Comparison of ENCODE assay signal across 15 cellular contexts in the genomic region with DNA sequence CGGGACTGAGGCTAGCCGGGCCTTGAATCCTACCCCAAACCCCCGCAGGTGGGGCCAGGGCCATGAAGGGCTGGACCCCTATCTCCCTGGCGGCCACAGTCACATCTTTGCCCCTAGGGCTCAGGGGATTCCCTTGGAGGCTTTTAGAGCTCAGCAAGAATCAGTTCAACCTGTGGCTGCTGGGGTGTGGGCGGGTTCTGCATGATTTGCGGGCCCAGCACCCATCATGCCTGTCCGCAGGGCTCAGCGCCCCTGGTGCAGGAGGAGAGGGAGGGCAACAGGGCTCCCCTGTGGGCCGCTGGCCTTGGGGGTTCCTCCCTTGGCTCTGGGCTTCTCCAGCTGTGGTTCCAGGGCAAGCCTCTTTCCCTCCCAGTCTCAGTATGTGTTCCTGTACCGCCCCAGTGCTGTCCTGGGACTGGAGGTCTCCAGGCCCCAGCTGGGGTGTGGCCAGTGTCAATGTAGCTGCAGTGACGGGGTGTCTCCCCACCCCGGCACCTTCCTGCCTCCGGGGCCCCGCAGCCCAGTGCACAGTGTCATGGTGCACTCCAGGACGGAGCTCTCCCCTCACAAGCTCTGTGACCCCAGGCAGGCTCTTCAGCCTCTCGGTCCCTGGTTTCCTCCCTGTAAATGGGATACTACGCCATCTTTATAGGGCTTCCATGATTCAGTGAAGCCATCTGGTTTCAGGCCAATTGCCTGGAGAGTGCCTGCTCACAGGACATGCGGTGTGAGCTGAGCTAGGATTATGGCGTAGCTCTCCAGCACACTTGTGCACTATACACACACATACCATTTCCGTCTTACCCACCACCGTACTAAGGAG. TPM values are rescaled to one million over a fixed set of nuclear protein-coding genes. Genes with fewer than 3 reads are reported as not detected.
A peak's percentile ranks its signal among the peaks of the same experiment; 100 is the strongest.
DNase-seq lines count a peak whose midpoint lies in the region; ATAC-seq, FAIRE-seq and TF ChIP-seq lines count a peak whose summit lies in the region.
"Had no signal": no experiment of that assay in that cellular context is flagged by ENCODE, and none has a peak within 500 bp of the region (broad histone marks: within the 10 kb centered on the region; RNA-seq: fewer than 3 reads in every experiment).

No MANE protein-coding gene starts in this region.

- H3K27ac Mint-ChIP-seq in endothelial cell (ENCODE audit: unreplicated experiment) (no peak overlapping the region), Caco-2 (ENCODE audit: unreplicated experiment) (no peak overlapping the region)
- H3K27ac Mint-ChIP-seq: activated CD4-positive, alpha-beta T cell treated with anti-CD3 and anti-CD28 coated beads, Interleukin-2, amount 10 ng/mL, durations not matched to agents 24 days and 14 days; activated naive CD4-positive, alpha-beta T cell treated with anti-CD3 and anti-CD28 coated beads, Interleukin-2, amount 50 U/mL, for 72 hours; HFFc6; natural killer cell treated with Interleukin-12 subunit alpha and Interleukin-12 subunit beta and Interleukin-15 and Interleukin-18, amount 100 ng/mL, for 72 hours had no signal

- no peak overlapping the region for H2BK120ac ChIP-seq in mesenchymal stem cell (ENCODE audit: low read depth, low read length)

- ATAC-seq in HepG2 (peak; percentile 8), right lobe of liver (no peak)
- ATAC-seq: activated naive CD4-positive, alpha-beta T cell treated with anti-CD3 and anti-CD28 coated beads, Interleukin-2, amount 50 U/mL, for 72 hours had no signal

- H2BK12ac ChIP-seq in mesenchymal stem cell (ENCODE audit: low read length in 2 of 2), result no peak overlapping the region

- no peaks in the 10 kb centered on the region for H3K79me2 ChIP-seq in HepG2 (ENCODE audit: insufficient read depth, low read length)

- H3K14ac ChIP-seq in mesenchymal stem cell (ENCODE audit: low read length in 2 of 2), result no peak overlapping the region

- H3K4me1 ChIP-seq in HepG2 (ENCODE audit: insufficient read depth, low read length) (peaks cover 73% of the 10 kb centered on the region), right lobe of liver (peaks cover 0 to 8% (median 0%) of the 10 kb centered on the region in 4 donors), mesenchymal stem cell (ENCODE audit: control insufficient read depth, insufficient read depth, low read depth, low read length) (peaks cover 46% of the 10 kb centered on the region), Caco-2 (no peaks in the 10 kb centered on the region), colonic mucosa (peaks cover 22% of the 10 kb centered on the region)

- BruUV-seq in HepG2 (replicated peaks; lab: Mats Ljungman, UMichigan), result no TSS peak
- no TSS peak for BruUV-seq in Caco-2 (replicated peaks; lab: Mats Ljungman, UMichigan)

- H3K27me3 ChIP-seq in HepG2 (ENCODE audit: control insufficient read depth in 1 of 2, insufficient read depth in 2 of 2, low read length in 2 of 2), result peaks cover 5 to 43% of the 10 kb centered on the region in 2 experiments; a peak in 4 of 5 replicates
- H3K27me3 ChIP-seq in right lobe of liver, result no peaks in the 10 kb centered on the region
- peaks cover 0 to 5% of the 10 kb centered on the region in 2 experiments for H3K27me3 ChIP-seq in mesenchymal stem cell (ENCODE audit: control insufficient read depth in 1 of 2, insufficient read depth in 1 of 2, low read length in 2 of 2)
- no peaks in the 10 kb centered on the region for H3K27me3 ChIP-seq in Caco-2 (replicated peaks; ENCODE audit: control insufficient read depth, insufficient read depth, low read length)
- H3K27me3 ChIP-seq in colonic mucosa, result no peaks in the 10 kb centered on the region
- H3K27me3 ChIP-seq: dorsolateral prefrontal cortex had no signal

- no peak for TF ChIP-seq EP300 in HepG2 (IDR thresholded peaks at IDR 0.05; ENCODE audit: low read depth in 2 of 2, low read length in 2 of 2)
- TF ChIP-seq EP300 in HepG2 (CRISPR knock-in tag; IDR thresholded peaks at IDR 0.05; ENCODE audit: borderline replicate concordance), result no peak

- H3K9ac ChIP-seq in HepG2 (ENCODE audit: insufficient read depth, low read depth, low read length) (peak overlapping the region; percentile 32; the same call in 1 of the 2 replicates), mesenchymal stem cell (ENCODE audit: low read length) (peak overlapping the region; percentile 77), colonic mucosa (ENCODE audit: low read depth in 2 of 2, low read length in 2 of 2) (no peak overlapping the region)

- H3K79me1 ChIP-seq in mesenchymal stem cell (replicated peaks; ENCODE audit: low read length, poor library complexity, severe bottlenecking), result no peaks in the 10 kb centered on the region

- H3K4me1 Mint-ChIP-seq in endothelial cell (ENCODE audit: unreplicated experiment) (no peaks in the 10 kb centered on the region), Caco-2 (ENCODE audit: low read depth, unreplicated experiment) (no peaks in the 10 kb centered on the region)
- H3K4me1 Mint-ChIP-seq: activated CD4-positive, alpha-beta T cell treated with anti-CD3 and anti-CD28 coated beads, Interleukin-2, amount 10 ng/mL, durations not matched to agents 24 days and 14 days had no signal

- H3K4me2 ChIP-seq in HepG2 (ENCODE audit: low read depth, low read length), result peak overlapping the region; percentile 76
- peak overlapping the region; percentile 23 for H3K4me2 ChIP-seq in mesenchymal stem cell (ENCODE audit: low read length, poor library complexity, severe bottlenecking)

- H3K9me3 Mint-ChIP-seq in endothelial cell (ENCODE audit: unreplicated experiment) (no peaks in the 10 kb centered on the region), Caco-2 (ENCODE audit: unreplicated experiment) (no peaks in the 10 kb centered on the region)
- H3K9me3 Mint-ChIP-seq: activated CD4-positive, alpha-beta T cell treated with anti-CD3 and anti-CD28 coated beads, Interleukin-2, amount 10 ng/mL, durations not matched to agents 24 days and 14 days; activated naive CD4-positive, alpha-beta T cell treated with anti-CD3 and anti-CD28 coated beads, Interleukin-2, amount 50 U/mL, for 72 hours; HFFc6; natural killer cell treated with Interleukin-12 subunit alpha and Interleukin-12 subunit beta and Interleukin-15 and Interleukin-18, amount 100 ng/mL, for 72 hours had no signal

- H3K36me3 Mint-ChIP-seq in endothelial cell (ENCODE audit: low read depth, unreplicated experiment) (no peaks in the 10 kb centered on the region), Caco-2 (ENCODE audit: insufficient read depth, unreplicated experiment) (no peaks in the 10 kb centered on the region)
- H3K36me3 Mint-ChIP-seq: activated naive CD4-positive, alpha-beta T cell treated with anti-CD3 and anti-CD28 coated beads, Interleukin-2, amount 50 U/mL, for 72 hours; natural killer cell treated with Interleukin-12 subunit alpha and Interleukin-12 subunit beta and Interleukin-15 and Interleukin-18, amount 100 ng/mL, for 72 hours had no signal

- H3K4me3 ChIP-seq in HepG2 (replicated peaks in 1 of 3; ENCODE audit: insufficient read depth in 1 of 3, low read depth in 2 of 3, low read length in 3 of 3) (peak overlapping the region; percentile 5 to 76 (median 62)), right lobe of liver (no peak overlapping the region), mesenchymal stem cell (ENCODE audit: insufficient read depth in 1 of 2, low read depth in 1 of 2, low read length in 2 of 2) (peak overlapping the region in 1 of 2 experiments; percentile 27), Caco-2 (ENCODE audit: low read depth, low read length) (no peak overlapping the region), colonic mucosa (no peak overlapping the region)

- H3K18ac ChIP-seq in mesenchymal stem cell (ENCODE audit: low read depth in 1 of 2, low read length in 2 of 2), result no peak overlapping the region

- no peak for TF ChIP-seq POLR2A in HepG2 (IDR thresholded peaks at IDR 0.05; ENCODE audit: insufficient read depth in 1 of 2, low read depth in 2 of 2, low read length in 2 of 2)
- no peak for TF ChIP-seq POLR2A in right lobe of liver (IDR thresholded peaks at IDR 0.05)

- H3K27ac ChIP-seq in HepG2 (ENCODE audit: extremely low read length, insufficient read depth, low read length), result no peak overlapping the region
- H3K27ac ChIP-seq in right lobe of liver, result no peak overlapping the region
- peak overlapping the region; percentile 98 for H3K27ac ChIP-seq in mesenchymal stem cell (ENCODE audit: low read length, poor library complexity, severe bottlenecking)
- no peak overlapping the region for H3K27ac ChIP-seq in colonic mucosa

- H4K20me1 ChIP-seq in HepG2 (ENCODE audit: insufficient read depth, low read length), result no peaks in the 10 kb centered on the region

- H2BK5ac ChIP-seq in mesenchymal stem cell (ENCODE audit: low read depth, low read length, poor library complexity, severe bottlenecking), result peak overlapping the region; percentile 91

- no peak for TF ChIP-seq RAD21 in HepG2 (CRISPR knock-in tag; IDR thresholded peaks at IDR 0.05)

- no peak for FAIRE-seq in HepG2 (lab: Jason Lieb, UNC)

- no peak overlapping the region for H2AFZ ChIP-seq in HepG2 (ENCODE audit: low read length)
- no peak overlapping the region for H2AFZ ChIP-seq in mesenchymal stem cell (ENCODE audit: low read depth, low read length)

- H2BK15ac ChIP-seq in mesenchymal stem cell (ENCODE audit: low read depth, poor library complexity, severe bottlenecking), result no peak overlapping the region

- H3K4me3 Mint-ChIP-seq in endothelial cell (ENCODE audit: unreplicated experiment), result peak overlapping the region; percentile 44
- no peak overlapping the region for H3K4me3 Mint-ChIP-seq in Caco-2 (ENCODE audit: unreplicated experiment)
- H3K4me3 Mint-ChIP-seq: activated CD4-positive, alpha-beta T cell treated with anti-CD3 and anti-CD28 coated beads, Interleukin-2, amount 10 ng/mL, durations not matched to agents 24 days and 14 days; HFFc6; natural killer cell treated with Interleukin-12 subunit alpha and Interleukin-12 subunit beta and Interleukin-15 and Interleukin-18, amount 100 ng/mL, for 72 hours had no signal

- H3K23ac ChIP-seq in mesenchymal stem cell (ENCODE audit: low read length in 2 of 2), result no peak overlapping the region

- CTCF ChIA-PET in HepG2 (lab: Yijun Ruan, JAX; ENCODE audit: low intra/inter-chr PET ratio, low total read pairs) (interaction anchor here (0.9 kb wide), 1 partner anchor 42 kb away, joined by 3 read pairs; no protein-coding TSS in a partner anchor), Caco-2 (lab: Charles Lee) (interaction anchor here (0.5 to 1.1 kb wide), 3 partner anchors 31 to 207 kb away, joined by 3 to 8 read pairs (median 3); no protein-coding TSS in a partner anchor)

- no peak overlapping the region for H4K8ac ChIP-seq in mesenchymal stem cell (ENCODE audit: low read length)

- no peak overlapping the region for H4K91ac ChIP-seq in mesenchymal stem cell (ENCODE audit: low read length)

- 12% methylated on average over 9 of the region's 21 CpGs for WGBS in HepG2 (ENCODE audit: low lambda C conversion rate)
- WGBS in right lobe of liver (ENCODE audit: insufficient coverage, low coverage, low lambda C conversion rate, missing lambda C conversion rate), result 72% methylated on average over 6 of the region's 21 CpGs
- 77% methylated on average over 20 of the region's 21 CpGs for WGBS in mesenchymal stem cell

- H3K27me3 Mint-ChIP-seq in endothelial cell (ENCODE audit: unreplicated experiment) (peaks cover 2% of the 10 kb centered on the region), Caco-2 (ENCODE audit: insufficient read depth, unreplicated experiment) (no peaks in the 10 kb centered on the region)

- H2AK5ac ChIP-seq in mesenchymal stem cell (ENCODE audit: low read length, severe bottlenecking), result peak overlapping the region; percentile 84

- in situ Hi-C loops in HepG2 (cut with HindIII; ENCODE audit: extremely low pct_ligation_motif_present, low pct_unique_long_range_greater_than_20kb) (no loop called here), KBM-7 (cut with MboI; ENCODE audit: low pct_unique_long_range_greater_than_20kb, low sequenced_read_pairs) (no loop called here)

- POLR2A ChIA-PET in HepG2 (lab: Yijun Ruan, JAX), result interaction anchor here (0.6 to 3.1 kb wide), 7 partner anchors 21 to 379 kb away, joined by 3 to 26 read pairs (median 9); a partner anchor contains a TSS
- POLR2A ChIA-PET in Caco-2 (lab: Charles Lee), result no interaction called here

- H3K9me3 ChIP-seq in HepG2 (ENCODE audit: low read length) (no peaks in the 10 kb centered on the region), right lobe of liver (no peaks in the 10 kb centered on the region), mesenchymal stem cell (ENCODE audit: control insufficient read depth, low read length) (no peaks in the 10 kb centered on the region), Caco-2 (no peaks in the 10 kb centered on the region), colonic mucosa (no peaks in the 10 kb centered on the region)

- TF ChIP-seq CTCF in HepG2 (CRISPR knock-in tag; IDR thresholded peaks at IDR 0.05) (no peak), right lobe of liver (IDR thresholded peaks at IDR 0.05) (no peak), endothelial cell (IDR thresholded peaks at IDR 0.05; ENCODE audit: unreplicated experiment) (no peak), Caco-2 (IDR thresholded peaks at IDR 0.05; ENCODE audit: insufficient read depth in 1 of 2, low read depth in 1 of 2, low read length in 1 of 2, severe bottlenecking in 1 of 2, unreplicated experiment in 1 of 2) (no peak), colonic mucosa (IDR thresholded peaks at IDR 0.05) (no peak)

- no peak overlapping the region for H3K4ac ChIP-seq in mesenchymal stem cell (ENCODE audit: low read depth in 1 of 2, low read length in 2 of 2)

- no peak for DNase-seq in HepG2 (ENCODE audit: low spot score)
- no peak for DNase-seq in right lobe of liver
- DNase-seq in endothelial cell (ENCODE audit: low spot score), result no peak
- DNase-seq in mesenchymal stem cell, result no peak
- DNase-seq in AG08396 (ENCODE audit: low spot score), result no peak
- DNase-seq in Caco-2, result no peak
- DNase-seq in colonic mucosa, result no peak
- no peak for DNase-seq in KBM-7
- DNase-seq: AML-193; HFFc6; stimulated activated naive CD4-positive, alpha-beta T cell had no signal

- H3K36me3 ChIP-seq in HepG2 (replicated peaks in 1 of 2; ENCODE audit: control insufficient read depth in 1 of 2, insufficient read depth in 2 of 2, low read length in 2 of 2) (no peaks in the 10 kb centered on the region), right lobe of liver (no peaks in the 10 kb centered on the region), mesenchymal stem cell (ENCODE audit: control insufficient read depth in 1 of 2, insufficient read depth in 2 of 2, low read depth in 1 of 2, low read length in 2 of 2) (no peaks in the 10 kb centered on the region), Caco-2 (ENCODE audit: control insufficient read depth, insufficient read depth, low read length) (no peaks in the 10 kb centered on the region), colonic mucosa (no peaks in the 10 kb centered on the region)

- intact Hi-C loops in HepG2 (cut with micrococcal nuclease; ENCODE audit: unreplicated experiment) (no loop called here), right lobe of liver (cut with DNase I) (loop anchor here in 1 of 2 donors (10.0 kb wide), 1 partner anchor 221 kb away; no protein-coding TSS in a partner anchor), Caco-2 (cut with micrococcal nuclease; ENCODE audit: unreplicated experiment) (loop anchor here (2.0 kb wide), 1 partner anchor 113 kb away; no protein-coding TSS in a partner anchor), colonic mucosa (cut with DNase I) (loop anchor here (10.0 kb wide), 1 partner anchor 111 kb away; no protein-coding TSS in a partner anchor)

RNA-seq across cellular contexts. Expression of a gene that starts 9.9 kb away (rescaled TPM):
- total RNA-seq in HepG2 (2016; rRNA removed; fragmentation: Illumina TruSeq; extraction: Trizol) (0.72 and 1.00 TPM in 2 replicates), right lobe of liver (not detected), endothelial cell (ENCODE audit: unreplicated experiment) (not detected), Caco-2 (2022) (not detected in 2 replicates), colonic mucosa (not detected)
- 2.3 and 2.8 TPM in 2 replicates for total RNA-seq in HepG2 (2016; cell fraction: cytosol; rRNA removed; fragmentation: Illumina TruSeq; extraction: Trizol; ENCODE audit: low read depth)
- total RNA-seq in HepG2 (2016; cell fraction: insoluble cytoplasmic fraction; rRNA removed; fragmentation: Illumina TruSeq; extraction: Trizol), result 0.37 and 0.39 TPM in 2 replicates
- total RNA-seq in HepG2 (2016; cell fraction: membrane; rRNA removed; fragmentation: Illumina TruSeq; extraction: Trizol), result 1.1 and 4.0 TPM in 2 replicates
- not detected in 2 replicates for total RNA-seq in HepG2 (2016; cell fraction: nucleus; rRNA removed; fragmentation: Illumina TruSeq; extraction: Trizol)
- polyA plus RNA-seq in HepG2 (2011; rRNA removed), result 0.67 and 0.95 TPM in 2 replicates
- 0.85 and 2.1 TPM in 2 replicates for polyA plus RNA-seq in HepG2 (2011; cell fraction: cytosol; rRNA removed)
- polyA plus RNA-seq in HepG2 (2011; cell fraction: nucleus; rRNA removed), result 0.64 and 1.0 TPM in 2 replicates
- 0.40 and 0.72 TPM in 2 replicates for polyA plus RNA-seq in HepG2 (2012)
- 2.9 and 3.8 TPM in 2 replicates for polyA plus RNA-seq in HepG2 (2016; cell fraction: cytosol; fragmentation: Illumina TruSeq; extraction: Trizol; ENCODE audit: low read depth)
- 0.36 and 0.88 TPM in 2 replicates for polyA plus RNA-seq in HepG2 (2016; cell fraction: insoluble cytoplasmic fraction; fragmentation: Illumina TruSeq; extraction: Trizol; ENCODE audit: low read depth)
- 0.86 and 1.1 TPM in 2 replicates for polyA plus RNA-seq in HepG2 (2016; cell fraction: membrane; fragmentation: Illumina TruSeq; extraction: Trizol; ENCODE audit: low read depth)
- polyA plus RNA-seq in HepG2 (2016; cell fraction: nucleus; fragmentation: Illumina TruSeq; extraction: Trizol; ENCODE audit: insufficient read depth, low read depth), result 0.73 and 0.75 TPM in 2 replicates
- polyA minus RNA-seq in HepG2 (2011; rRNA and poly(A)+ RNA removed; ENCODE audit: low replicate concordance), result 0.30 TPM in 1 of 2 replicates, not detected in the other
- not detected in 2 replicates for polyA minus RNA-seq in HepG2 (2011; cell fraction: cytosol; rRNA and poly(A)+ RNA removed)
- polyA minus RNA-seq in HepG2 (2011; cell fraction: nucleus; rRNA and poly(A)+ RNA removed), result not detected in 2 replicates
- polyA plus RNA-seq in mesenchymal stem cell (2013, experiment 1 of 2), result not detected
- not detected for polyA plus RNA-seq in mesenchymal stem cell (2013, experiment 2 of 2)
- total RNA-seq: activated CD4-positive, alpha-beta T cell treated with anti-CD3 and anti-CD28 coated beads, Interleukin-2, amount 10 ng/mL, durations not matched to agents 24 days and 14 days; activated naive CD4-positive, alpha-beta T cell treated with anti-CD3 and anti-CD28 coated beads, Interleukin-2, amount 50 U/mL, for 72 hours; HFFc6; natural killer cell treated with Interleukin-12 subunit alpha and Interleukin-12 subunit beta and Interleukin-15 and Interleukin-18, amount 100 ng/mL, for 72 hours had no signal

RNA-seq across cellular contexts. Expression of a gene that starts 16.7 kb away (rescaled TPM):
- 19.7 and 20.2 TPM in 2 replicates for total RNA-seq in HepG2 (2016; rRNA removed; fragmentation: Illumina TruSeq; extraction: Trizol)
- 5.5 and 5.6 TPM in 2 replicates for total RNA-seq in HepG2 (2016; cell fraction: cytosol; rRNA removed; fragmentation: Illumina TruSeq; extraction: Trizol; ENCODE audit: low read depth)
- 15.3 and 20.6 TPM in 2 replicates for total RNA-seq in HepG2 (2016; cell fraction: insoluble cytoplasmic fraction; rRNA removed; fragmentation: Illumina TruSeq; extraction: Trizol)
- total RNA-seq in HepG2 (2016; cell fraction: membrane; rRNA removed; fragmentation: Illumina TruSeq; extraction: Trizol), result 7.4 and 7.9 TPM in 2 replicates
- total RNA-seq in HepG2 (2016; cell fraction: nucleus; rRNA removed; fragmentation: Illumina TruSeq; extraction: Trizol), result 21.4 and 24.6 TPM in 2 replicates
- polyA plus RNA-seq in HepG2 (2011; rRNA removed), result 32.3 and 33.3 TPM in 2 replicates
- polyA plus RNA-seq in HepG2 (2011; cell fraction: cytosol; rRNA removed), result 14.7 and 18.8 TPM in 2 replicates
- 82.2 and 87.0 TPM in 2 replicates for polyA plus RNA-seq in HepG2 (2011; cell fraction: nucleus; rRNA removed)
- polyA plus RNA-seq in HepG2 (2012), result 23.1 and 30.9 TPM in 2 replicates
- polyA plus RNA-seq in HepG2 (2016; cell fraction: cytosol; fragmentation: Illumina TruSeq; extraction: Trizol; ENCODE audit: low read depth), result 0.78 and 1.0 TPM in 2 replicates
- 10.5 and 14.1 TPM in 2 replicates for polyA plus RNA-seq in HepG2 (2016; cell fraction: insoluble cytoplasmic fraction; fragmentation: Illumina TruSeq; extraction: Trizol; ENCODE audit: low read depth)
- 3.0 and 3.4 TPM in 2 replicates for polyA plus RNA-seq in HepG2 (2016; cell fraction: membrane; fragmentation: Illumina TruSeq; extraction: Trizol; ENCODE audit: low read depth)
- polyA plus RNA-seq in HepG2 (2016; cell fraction: nucleus; fragmentation: Illumina TruSeq; extraction: Trizol; ENCODE audit: insufficient read depth, low read depth), result 45.7 and 47.5 TPM in 2 replicates
- polyA minus RNA-seq in HepG2 (2011; rRNA and poly(A)+ RNA removed; ENCODE audit: low replicate concordance), result 93.6 and 143 TPM in 2 replicates
- 23.7 and 25.9 TPM in 2 replicates for polyA minus RNA-seq in HepG2 (2011; cell fraction: cytosol; rRNA and poly(A)+ RNA removed)
- 38.8 and 39.3 TPM in 2 replicates for polyA minus RNA-seq in HepG2 (2011; cell fraction: nucleus; rRNA and poly(A)+ RNA removed)
- 10 to 100 TPM; 38.4 to 55.5 (median 43.0) TPM for total RNA-seq in right lobe of liver
- 187 TPM for total RNA-seq in endothelial cell (ENCODE audit: unreplicated experiment)
- polyA plus RNA-seq in mesenchymal stem cell (2013, experiment 1 of 2), result 64.0 TPM
- 61.5 TPM for polyA plus RNA-seq in mesenchymal stem cell (2013, experiment 2 of 2)
- total RNA-seq in Caco-2 (2022), result 55.1 and 60.0 TPM in 2 replicates
- total RNA-seq in colonic mucosa, result 10 to 100 TPM; 67.9 to 83.8 TPM

RNA-seq across cellular contexts. Expression of a gene that starts 20.4 kb away (rescaled TPM):
- total RNA-seq in HepG2 (2016; rRNA removed; fragmentation: Illumina TruSeq; extraction: Trizol) (11.3 and 27.0 TPM in 2 replicates), right lobe of liver (10 to 100 TPM; 34.2 to 87.1 (median 48.1) TPM), endothelial cell (ENCODE audit: unreplicated experiment) (not detected), Caco-2 (2022) (6.3 and 6.7 TPM in 2 replicates), colonic mucosa (10 to 100 TPM; 11.3 to 15.6 TPM)
- total RNA-seq in HepG2 (2016; cell fraction: cytosol; rRNA removed; fragmentation: Illumina TruSeq; extraction: Trizol; ENCODE audit: low read depth), result 6.3 and 6.7 TPM in 2 replicates
- 9.0 and 28.6 TPM in 2 replicates for total RNA-seq in HepG2 (2016; cell fraction: insoluble cytoplasmic fraction; rRNA removed; fragmentation: Illumina TruSeq; extraction: Trizol)
- total RNA-seq in HepG2 (2016; cell fraction: membrane; rRNA removed; fragmentation: Illumina TruSeq; extraction: Trizol), result 11.1 and 11.5 TPM in 2 replicates
- total RNA-seq in HepG2 (2016; cell fraction: nucleus; rRNA removed; fragmentation: Illumina TruSeq; extraction: Trizol), result 32.0 and 33.7 TPM in 2 replicates
- 11.8 and 21.2 TPM in 2 replicates for polyA plus RNA-seq in HepG2 (2011; rRNA removed)
- 10.4 and 15.5 TPM in 2 replicates for polyA plus RNA-seq in HepG2 (2011; cell fraction: cytosol; rRNA removed)
- polyA plus RNA-seq in HepG2 (2011; cell fraction: nucleus; rRNA removed), result 157 and 161 TPM in 2 replicates
- 12.5 and 20.1 TPM in 2 replicates for polyA plus RNA-seq in HepG2 (2012)
- 4.1 and 4.2 TPM in 2 replicates for polyA plus RNA-seq in HepG2 (2016; cell fraction: cytosol; fragmentation: Illumina TruSeq; extraction: Trizol; ENCODE audit: low read depth)
- 7.6 and 10.6 TPM in 2 replicates for polyA plus RNA-seq in HepG2 (2016; cell fraction: insoluble cytoplasmic fraction; fragmentation: Illumina TruSeq; extraction: Trizol; ENCODE audit: low read depth)
- 6.1 and 7.1 TPM in 2 replicates for polyA plus RNA-seq in HepG2 (2016; cell fraction: membrane; fragmentation: Illumina TruSeq; extraction: Trizol; ENCODE audit: low read depth)
- 105 and 107 TPM in 2 replicates for polyA plus RNA-seq in HepG2 (2016; cell fraction: nucleus; fragmentation: Illumina TruSeq; extraction: Trizol; ENCODE audit: insufficient read depth, low read depth)
- 0.28 and 10.1 TPM in 2 replicates for polyA minus RNA-seq in HepG2 (2011; rRNA and poly(A)+ RNA removed; ENCODE audit: low replicate concordance)
- 3.4 and 5.3 TPM in 2 replicates for polyA minus RNA-seq in HepG2 (2011; cell fraction: cytosol; rRNA and poly(A)+ RNA removed)
- 24.7 and 29.2 TPM in 2 replicates for polyA minus RNA-seq in HepG2 (2011; cell fraction: nucleus; rRNA and poly(A)+ RNA removed)
- not detected for polyA plus RNA-seq in mesenchymal stem cell (2013, experiment 1 of 2)
- 0.05 TPM for polyA plus RNA-seq in mesenchymal stem cell (2013, experiment 2 of 2)
- total RNA-seq: activated CD4-positive, alpha-beta T cell treated with anti-CD3 and anti-CD28 coated beads, Interleukin-2, amount 10 ng/mL, durations not matched to agents 24 days and 14 days; activated naive CD4-positive, alpha-beta T cell treated with anti-CD3 and anti-CD28 coated beads, Interleukin-2, amount 50 U/mL, for 72 hours; natural killer cell treated with Interleukin-12 subunit alpha and Interleukin-12 subunit beta and Interleukin-15 and Interleukin-18, amount 100 ng/mL, for 72 hours had no signal

RNA-seq across cellular contexts. Expression of a gene that starts 49.2 kb away (rescaled TPM):
- 0.45 and 0.46 TPM in 2 replicates for total RNA-seq in HepG2 (2016; rRNA removed; fragmentation: Illumina TruSeq; extraction: Trizol)
- total RNA-seq in HepG2 (2016; cell fraction: cytosol; rRNA removed; fragmentation: Illumina TruSeq; extraction: Trizol; ENCODE audit: low read depth), result not detected in 2 replicates
- total RNA-seq in HepG2 (2016; cell fraction: insoluble cytoplasmic fraction; rRNA removed; fragmentation: Illumina TruSeq; extraction: Trizol), result 0.45 and 0.67 TPM in 2 replicates
- total RNA-seq in HepG2 (2016; cell fraction: membrane; rRNA removed; fragmentation: Illumina TruSeq; extraction: Trizol), result 0.31 and 0.40 TPM in 2 replicates
- total RNA-seq in HepG2 (2016; cell fraction: nucleus; rRNA removed; fragmentation: Illumina TruSeq; extraction: Trizol), result 0.34 and 0.94 TPM in 2 replicates
- polyA plus RNA-seq in HepG2 (2011; rRNA removed), result 0.91 and 1.5 TPM in 2 replicates
- polyA plus RNA-seq in HepG2 (2011; cell fraction: cytosol; rRNA removed), result 0.28 and 0.81 TPM in 2 replicates
- 7.5 and 18.0 TPM in 2 replicates for polyA plus RNA-seq in HepG2 (2011; cell fraction: nucleus; rRNA removed)
- 0.36 and 0.61 TPM in 2 replicates for polyA plus RNA-seq in HepG2 (2012)
- polyA plus RNA-seq in HepG2 (2016; cell fraction: cytosol; fragmentation: Illumina TruSeq; extraction: Trizol; ENCODE audit: low read depth), result not detected in 2 replicates
- 0.16 and 0.42 TPM in 2 replicates for polyA plus RNA-seq in HepG2 (2016; cell fraction: insoluble cytoplasmic fraction; fragmentation: Illumina TruSeq; extraction: Trizol; ENCODE audit: low read depth)
- polyA plus RNA-seq in HepG2 (2016; cell fraction: membrane; fragmentation: Illumina TruSeq; extraction: Trizol; ENCODE audit: low read depth), result 0.18 and 0.23 TPM in 2 replicates
- polyA plus RNA-seq in HepG2 (2016; cell fraction: nucleus; fragmentation: Illumina TruSeq; extraction: Trizol; ENCODE audit: insufficient read depth, low read depth), result 0.83 and 1.8 TPM in 2 replicates
- 2.4 and 123 TPM in 2 replicates for polyA minus RNA-seq in HepG2 (2011; rRNA and poly(A)+ RNA removed; ENCODE audit: low replicate concordance)
- polyA minus RNA-seq in HepG2 (2011; cell fraction: cytosol; rRNA and poly(A)+ RNA removed), result 0.79 and 1.2 TPM in 2 replicates
- 1.5 and 2.1 TPM in 2 replicates for polyA minus RNA-seq in HepG2 (2011; cell fraction: nucleus; rRNA and poly(A)+ RNA removed)
- total RNA-seq in right lobe of liver, result 100 to 1,000 TPM in 1 of 6 experiments, 10 to 100 TPM in 5; 23.2 to 122 (median 32.6) TPM
- total RNA-seq in endothelial cell (ENCODE audit: unreplicated experiment), result 163 TPM
- polyA plus RNA-seq in mesenchymal stem cell (2013, experiment 1 of 2), result 29.2 TPM
- polyA plus RNA-seq in mesenchymal stem cell (2013, experiment 2 of 2), result 27.7 TPM
- total RNA-seq in Caco-2 (2022), result 7.9 and 8.1 TPM in 2 replicates
- 10 to 100 TPM; 10.5 to 26.9 TPM for total RNA-seq in colonic mucosa

Comparison
In these comparisons a context has a peak if more than half of its experiments do, and no peak if none do; other contexts are left out.
1. H3K4me3 ChIP-seq: peak in HepG2 (3 of 3); none in right lobe of liver (0 of 3), Caco-2 (single experiment) and colonic mucosa (single experiment).
2. H3K9ac ChIP-seq: peak in HepG2 (single experiment) and mesenchymal stem cell (single experiment); none in colonic mucosa (0 of 2).